ENCODE assay signal across 8 cellular contexts in the genomic region with DNA sequence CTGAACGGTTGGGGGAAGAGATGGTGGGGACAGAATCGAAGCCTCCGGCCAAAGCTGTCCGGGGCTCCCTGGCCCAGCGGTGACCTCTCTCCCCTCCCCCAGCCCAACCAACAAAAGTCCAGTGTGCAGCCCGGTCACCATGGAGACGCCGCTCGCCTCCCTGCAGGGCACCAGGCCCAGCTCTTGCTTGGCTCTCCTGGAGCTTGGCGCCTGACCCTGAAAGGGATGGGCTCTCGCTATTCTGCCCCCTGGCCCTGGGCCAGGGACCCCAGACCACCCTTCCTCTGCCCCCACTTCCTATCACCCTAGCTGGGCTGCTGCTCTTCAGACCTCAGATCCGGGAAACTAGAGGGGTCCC. TPM values are rescaled to one million over a fixed set of nuclear protein-coding genes. Genes with fewer than 3 reads are reported as not detected.
DNase-seq lines count a peak whose midpoint lies in the region; FAIRE-seq and TF ChIP-seq lines count a peak whose summit lies in the region.

No MANE protein-coding gene starts in this region.

- no peaks in the 10 kb centered on the region for H3K36me3 ChIP-seq in SJCRH30

- 15 to 28% methylated on average over 5 to 12 of the region's 12 CpGs for WGBS in lower leg skin, 2 donors

- no peak overlapping the region; the same call in 1 of the 2 replicates for H3K27ac ChIP-seq in SJCRH30

- no peaks in the 10 kb centered on the region for H3K27me3 ChIP-seq in SJCRH30

- no peak for FAIRE-seq in urothelium cell line (lab: Jason Lieb, UNC)

- H3K9me3 ChIP-seq in SJCRH30 (replicated peaks), result no peaks in the 10 kb centered on the region

- peak overlapping the region; percentile 88 for H3K4me3 ChIP-seq in SJCRH30
- no peak overlapping the region for H3K4me3 ChIP-seq in lower leg skin (ENCODE audit: low read depth, poor library complexity, severe bottlenecking)

- intact Hi-C loops in lower leg skin (cut with DNase I; ENCODE audit: low total_unique reads), result loop anchor here (10.0 kb wide), 1 partner anchor 379 kb away; a partner anchor contains a TSS

- no peak for TF ChIP-seq POLR2A in lower leg skin (IDR thresholded peaks at IDR 0.05)

- TF ChIP-seq CTCF in lower leg skin (IDR thresholded peaks at IDR 0.05), result no peak

- peaks cover 38% of the 10 kb centered on the region for H3K4me1 ChIP-seq in SJCRH30

- in situ Hi-C loops in G401 (cut with HindIII; ENCODE audit: low sequenced_read_pairs), result loop anchor here (10.0 to 25.0 kb wide), 2 partner anchors 146 to 259 kb away; a partner anchor contains a TSS

- DNase-seq in G401 (ENCODE audit: low spot score), result peak; percentile 80
- peak in 1 of 2 experiments; percentile 44 for DNase-seq in SJCRH30
- DNase-seq in fibroblast of peridontal ligament (ENCODE audit: extremely low read depth), result peak; percentile 42
- peak; percentile 35 for DNase-seq in renal cortical epithelial cell (ENCODE audit: low read depth)
- no peak for DNase-seq in lower leg skin (ENCODE audit: low spot score in 2 of 2)
- DNase-seq in A172 (ENCODE audit: low spot score), result no peak
- no peak for DNase-seq in urothelium cell line (ENCODE audit: low spot score)
- DNase-seq in dedifferentiated amniotic fluid mesenchymal stem cell (ENCODE audit: extremely low spot score), result no peak

RNA-seq across cellular contexts. Expression of a gene that starts 1.3 kb away (rescaled TPM):
- 428 and 493 TPM in 2 replicates for total RNA-seq in G401 (2014; rRNA removed; shearing (Covaris generic))
- total RNA-seq in SJCRH30 (2014; rRNA removed; shearing (Covaris generic)), result 61.7 and 77.6 TPM in 2 replicates
- total RNA-seq in renal cortical epithelial cell (65.8 and 74.7 TPM in 2 replicates), lower leg skin (10 to 100 TPM; 24.2 to 48.4 (median 36.0) TPM)
- 71.9 and 87.2 TPM in 2 replicates for total RNA-seq in A172 (2014; rRNA removed; shearing (Covaris generic))

RNA-seq across cellular contexts. Expression of a gene that starts 4.7 kb away (rescaled TPM):
- 45.5 and 47.6 TPM in 2 replicates for total RNA-seq in G401 (2014; rRNA removed; shearing (Covaris generic))
- total RNA-seq in SJCRH30 (2014; rRNA removed; shearing (Covaris generic)), result 11.4 and 11.7 TPM in 2 replicates
- total RNA-seq in renal cortical epithelial cell (23.1 and 73.8 TPM in 2 replicates), lower leg skin (10 to 100 TPM; 24.9 to 42.4 (median 32.1) TPM)
- total RNA-seq in A172 (2014; rRNA removed; shearing (Covaris generic)), result 83.8 and 94.2 TPM in 2 replicates

RNA-seq across cellular contexts. Expression of a gene that starts 10.0 kb away (rescaled TPM):
- total RNA-seq in G401 (2014; rRNA removed; shearing (Covaris generic)), result 20.0 and 26.4 TPM in 2 replicates
- total RNA-seq in SJCRH30 (2014; rRNA removed; shearing (Covaris generic)), result 4.5 and 5.0 TPM in 2 replicates
- total RNA-seq in renal cortical epithelial cell (0.69 and 0.70 TPM in 2 replicates), lower leg skin (under 1 TPM in 2 of 4 donors, not detected in 2; 0.52 to 0.55 TPM)
- total RNA-seq in A172 (2014; rRNA removed; shearing (Covaris generic)), result 2.1 and 4.0 TPM in 2 replicates

RNA-seq across cellular contexts. Expression of a gene that starts 10.6 kb away (rescaled TPM):
- total RNA-seq in G401 (2014; rRNA removed; shearing (Covaris generic)), result 14.6 and 19.4 TPM in 2 replicates
- 1.7 and 1.8 TPM in 2 replicates for total RNA-seq in SJCRH30 (2014; rRNA removed; shearing (Covaris generic))
- total RNA-seq in renal cortical epithelial cell (0.40 TPM in 1 of 2 replicates, not detected in the other), lower leg skin (10 to 100 TPM; 18.3 to 33.6 (median 25.2) TPM)
- total RNA-seq in A172 (2014; rRNA removed; shearing (Covaris generic)), result 9.9 and 10.0 TPM in 2 replicates

RNA-seq across cellular contexts. Expression of a gene that starts 10.7 kb away (rescaled TPM):
- total RNA-seq in G401 (2014; rRNA removed; shearing (Covaris generic)), result 42.3 and 43.1 TPM in 2 replicates
- 6.0 and 8.9 TPM in 2 replicates for total RNA-seq in SJCRH30 (2014; rRNA removed; shearing (Covaris generic))
- 10.5 and 24.1 TPM in 2 replicates for total RNA-seq in renal cortical epithelial cell
- total RNA-seq in lower leg skin, result 1 to 10 TPM; 4.5 to 6.3 (median 6.0) TPM
- 15.0 and 25.3 TPM in 2 replicates for total RNA-seq in A172 (2014; rRNA removed; shearing (Covaris generic))

Comparison
In these comparisons a context has a peak if more than half of its experiments do, and no peak if none do; other contexts are left out.
1. DNase-seq: peak in G401 (single experiment), fibroblast of peridontal ligament (single experiment) and renal cortical epithelial cell (single experiment); none in lower leg skin (0 of 2), A172 (single experiment), urothelium cell line (single experiment) and dedifferentiated amniotic fluid mesenchymal stem cell (single experiment).